In genomic region chr12:6827982-6828670, GRCh38 we compare ENCODE assay signal across 8 cellular contexts. TPM values are rescaled to one million over a fixed set of nuclear protein-coding genes. Genes with fewer than 3 reads are reported as not detected.
DNase-seq lines count a peak whose midpoint lies in the region; ATAC-seq and TF ChIP-seq lines count a peak whose summit lies in the region.

Gene P3H3 (plus strand): TSS chr12:6828407. CDS start chr12:6828441, 34 bp downstream.

- in situ Hi-C loops in brain microvascular endothelial cell (cut with HindIII; ENCODE audit: low pct_ligation_motif_present, low sequenced_read_pairs) = no loop called here

- peak; percentile 18 for ATAC-seq in sciatic nerve
- no peak for ATAC-seq in HG02852 (IDR thresholded peaks at IDR 0.05; ENCODE audit: unreplicated experiment)
- ATAC-seq in GM21423 (IDR thresholded peaks at IDR 0.05; ENCODE audit: unreplicated experiment) = no peak

- H3K27me3 ChIP-seq in brain microvascular endothelial cell (replicated peaks) (no peaks in the 10 kb centered on the region), iPS-18a (ENCODE audit: control insufficient read depth, insufficient read depth, low read length) (peaks cover 12% of the 10 kb centered on the region)

- DNase-seq in activated CD8-positive, alpha-beta memory T cell treated with anti-CD3 and anti-CD28 coated beads for 24 hours = peak; percentile 65
- no peak for DNase-seq in activated CD8-positive, alpha-beta memory T cell treated with anti-CD3 and anti-CD28 coated beads, Interleukin-2, amount 50 U/mL, for 4 hours
- peak; percentile 83 for DNase-seq in NCI-H69 (lab: John Stamatoyannopoulos, UW)
- DNase-seq in brain microvascular endothelial cell = peak; percentile 15
- DNase-seq in sciatic nerve (ENCODE audit: low spot score) = no peak

- intact Hi-C loops in sciatic nerve (cut with DNase I) = loop anchor here (10.0 kb wide), 1 partner anchor 73 kb away; the partner anchor contains the start of gene MLF2

- H3K27ac ChIP-seq in brain microvascular endothelial cell = peak within 1 kb of the TSS; percentile 57
- H3K27ac ChIP-seq in iPS-18a (ENCODE audit: low read length) = no peak within 1 kb of the TSS

- H3K4me1 ChIP-seq in iPS-18a (ENCODE audit: control insufficient read depth, low read depth, low read length) = peaks cover 5% of the 10 kb centered on the region

- peaks cover 23% of the 10 kb centered on the region for H3K36me3 ChIP-seq in brain microvascular endothelial cell (replicated peaks)
- H3K36me3 ChIP-seq in iPS-18a (ENCODE audit: control insufficient read depth, low read depth, low read length) = peaks cover 21% of the 10 kb centered on the region

- H3K4me3 ChIP-seq in brain microvascular endothelial cell (ENCODE audit: low read depth, low read length) (peak within 1 kb of the TSS; percentile 91), iPS-18a (ENCODE audit: low read length) (peak within 1 kb of the TSS; percentile 84)

- TF ChIP-seq CTCF in brain microvascular endothelial cell (IDR thresholded peaks at IDR 0.05; ENCODE audit: low read depth, low read length, missing control alignments) = no peak

- H3K9me3 ChIP-seq in iPS-18a (ENCODE audit: control insufficient read depth, low read depth, low read length) = no peaks in the 10 kb centered on the region

- peak within 1 kb of the TSS; percentile 61 for H3K9ac ChIP-seq in iPS-18a (ENCODE audit: low read length)

RNA-seq across cellular contexts. Expression of gene P3H3, which starts in this region (rescaled TPM):
- total RNA-seq in sciatic nerve = 27.4 TPM

Comparison
In these comparisons a context has a peak if more than half of its experiments do, and no peak if none do; other contexts are left out.
1. DNase-seq: peak in activated CD8-positive, alpha-beta memory T cell treated with anti-CD3 and anti-CD28 coated beads for 24 hours (single experiment), NCI-H69 (single experiment) and brain microvascular endothelial cell (single experiment); none in activated CD8-positive, alpha-beta memory T cell treated with anti-CD3 and anti-CD28 coated beads, Interleukin-2, amount 50 U/mL, for 4 hours (single experiment) and sciatic nerve (single experiment).